28 cellular contexts compared by ENCODE assay signal in the genomic region with DNA sequence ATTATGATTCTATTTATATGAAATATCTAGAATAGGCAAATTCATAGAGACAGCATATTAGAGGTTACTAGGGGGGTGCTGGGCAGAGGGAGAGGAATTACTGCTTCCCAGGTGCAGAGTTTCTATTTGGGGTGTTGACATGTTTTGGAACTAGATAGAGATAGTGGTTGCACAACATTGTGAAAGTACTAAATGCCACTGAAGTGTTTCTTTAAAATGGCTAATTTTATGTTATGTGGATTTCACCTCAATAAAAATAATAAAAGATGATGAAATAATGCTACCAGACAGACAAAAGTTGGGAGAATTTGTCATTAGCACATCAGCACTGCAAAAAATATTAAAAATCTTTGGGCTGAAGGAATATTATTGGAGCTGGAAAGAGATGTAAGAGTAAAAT.
"Had no signal": no experiment of that assay in that cellular context is flagged by ENCODE, and none has a peak within 500 bp of the region (broad histone marks: within the 10 kb centered on the region; RNA-seq: fewer than 3 reads in every experiment).

No MANE protein-coding gene starts in this region.

- H3K4me3 Mint-ChIP-seq: natural killer cell; nephron; neural progenitor cell; stimulated activated memory B cell treated with anti-CD40 and anti-IgM and Interleukin-4, amounts not matched to agents 10 μg/mL and 1 μg/mL and 100 μg/mL, for 72 hours; stimulated activated naive CD8-positive, alpha-beta T cell treated with anti-CD3 and anti-CD28 coated beads, Interleukin-15, amount 100 ng/mL, for 72 hours; type B pancreatic cell had no signal

- H3K27me3 Mint-ChIP-seq: progenitor cell of endocrine pancreas had no signal

- DNase-seq: natural killer cell; occipital lobe; ovary; posterior cingulate gyrus; psoas muscle; right cardiac atrium; right lobe of liver; sigmoid colon; small intestine; stimulated activated CD4-positive, alpha-beta T cell treated with anti-CD3 and anti-CD28 coated beads, Interleukin-15, amount 100 ng/mL, for 24 hours; stimulated activated CD4-positive, alpha-beta T cell treated with anti-CD3 and anti-CD28 coated beads, Interleukin-4, amount 100 ng/mL, for 1 hour; stimulated activated CD4-positive, alpha-beta T cell treated with anti-CD3 and anti-CD28 coated beads, Interleukin-4, amount 100 ng/mL, for 4 hours; stimulated activated CD8-positive, alpha-beta memory T cell treated with anti-CD3 and anti-CD28 coated beads, Interleukin-4, amount 100 ng/mL, for 48 hours; stimulated activated naive CD4-positive, alpha-beta T cell; stimulated activated naive CD8-positive, alpha-beta T cell treated with anti-CD3 and anti-CD28 coated beads, Interleukin-15, amount 100 ng/mL, for 72 hours; stimulated activated naive CD8-positive, alpha-beta T cell treated with anti-CD3 and anti-CD28 coated beads, Interleukin-15, Interleukin-2, amounts not matched to agents 100 U/mL and 50 U/mL, for 24 hours; substantia nigra; testis; tibial artery; transverse colon; upper lobe of right lung; uterus had no signal

- H3K36me3 Mint-ChIP-seq: neural progenitor cell, type B pancreatic cell had no signal

- H3K4me1 Mint-ChIP-seq: natural killer cell; nephron; neural progenitor cell; stimulated activated memory B cell treated with anti-CD40 and anti-IgM and Interleukin-4, amounts not matched to agents 10 μg/mL and 1 μg/mL and 100 μg/mL, for 72 hours; stimulated activated naive CD8-positive, alpha-beta T cell treated with anti-CD3 and anti-CD28 coated beads, Interleukin-15, amount 100 ng/mL, for 72 hours had no signal

- H3K4me3 ChIP-seq: neural progenitor cell, ovary, psoas muscle, right lobe of liver, sigmoid colon, suprapubic skin, testis, tibial artery, transverse colon, upper lobe of right lung, uterus had no signal

- H3K27ac Mint-ChIP-seq: natural killer cell; nephron; neural progenitor cell; progenitor cell of endocrine pancreas; stimulated activated memory B cell treated with anti-CD40 and anti-IgM and Interleukin-4, amounts not matched to agents 10 μg/mL and 1 μg/mL and 100 μg/mL, for 72 hours; stimulated activated naive CD8-positive, alpha-beta T cell treated with anti-CD3 and anti-CD28 coated beads, Interleukin-15, amount 100 ng/mL, for 72 hours; type B pancreatic cell had no signal
